ENCODE assay signal across 20 cellular contexts in genomic region chr6:6597682-6598081, GRCh38. TPM values are rescaled to one million over a fixed set of nuclear protein-coding genes. Genes with fewer than 3 reads are reported as not detected.
DNase-seq lines count a peak whose midpoint lies in the region; ATAC-seq, FAIRE-seq and TF ChIP-seq lines count a peak whose summit lies in the region.
"Had no signal": no experiment of that assay in that cellular context is flagged by ENCODE, and none has a peak within 500 bp of the region (broad histone marks: within the 10 kb centered on the region; RNA-seq: fewer than 3 reads in every experiment).

No MANE protein-coding gene starts in this region.

- no peaks in the 10 kb centered on the region for H3K9me3 ChIP-seq in endodermal cell (ENCODE audit: control insufficient read depth, low read length)
- no peaks in the 10 kb centered on the region for H3K9me3 ChIP-seq in trophoblast cell (ENCODE audit: insufficient read depth, low read depth, low read length)
- H3K9me3 ChIP-seq: Caco-2 had no signal

- intact Hi-C loops in left cardiac atrium (cut with DNase I) (no loop called here), left ventricle myocardium superior (cut with micrococcal nuclease) (no loop called here)

- no peak overlapping the region for H4K91ac ChIP-seq in trophoblast cell (ENCODE audit: low read depth, low read length)

- no peak overlapping the region for H3K4me2 ChIP-seq in trophoblast cell (ENCODE audit: low read length)

- H3K36me3 ChIP-seq in endodermal cell (ENCODE audit: control insufficient read depth, insufficient read depth, low read length) (no peaks in the 10 kb centered on the region), trophoblast cell (ENCODE audit: control insufficient read depth in 1 of 2, insufficient read depth in 2 of 2, low read length in 2 of 2) (no peaks in the 10 kb centered on the region)

- H3K4me1 ChIP-seq in endodermal cell (ENCODE audit: control insufficient read depth, insufficient read depth, low read length) (no peaks in the 10 kb centered on the region), trophoblast cell (ENCODE audit: control insufficient read depth in 1 of 2, insufficient read depth in 2 of 2, low read length in 2 of 2) (peaks cover 12 to 14% of the 10 kb centered on the region in 2 experiments)
- H3K4me1 ChIP-seq: Caco-2 had no signal

- no peak overlapping the region for H2BK12ac ChIP-seq in trophoblast cell (ENCODE audit: low read length)

- H2BK120ac ChIP-seq in trophoblast cell (ENCODE audit: insufficient read depth, low read length, poor library complexity), result no peak overlapping the region

- H3K23ac ChIP-seq in trophoblast cell (ENCODE audit: low read length), result no peak overlapping the region

- TF ChIP-seq CTCF in GM10266 (IDR thresholded peaks at IDR 0.05; ENCODE audit: control insufficient read depth, insufficient read depth, low read depth, missing control alignments), result no peak
- peak; percentile 13 for TF ChIP-seq CTCF in endodermal cell (conservative IDR thresholded peaks at IDR 0.05)
- TF ChIP-seq CTCF in progenitor cell of endocrine pancreas (IDR thresholded peaks at IDR 0.05; ENCODE audit: unreplicated experiment), result no peak

- H3K14ac ChIP-seq in trophoblast cell (ENCODE audit: low read length), result no peak overlapping the region

- no peak overlapping the region for H2BK5ac ChIP-seq in trophoblast cell (ENCODE audit: low read depth, low read length, poor library complexity)

- no peak overlapping the region for H2AFZ ChIP-seq in trophoblast cell (ENCODE audit: insufficient read depth, low read length, poor library complexity)

- peaks cover 8% of the 10 kb centered on the region for H3K27me3 Mint-ChIP-seq in endodermal cell (ENCODE audit: insufficient read depth)
- H3K27me3 Mint-ChIP-seq in progenitor cell of endocrine pancreas, result peaks cover 5% of the 10 kb centered on the region

- no peak overlapping the region for H3K27ac ChIP-seq in endodermal cell (ENCODE audit: low read depth, low read length)
- H3K27ac ChIP-seq in trophoblast cell (ENCODE audit: low read depth, low read length), result no peak overlapping the region

- no peak overlapping the region for H3K9ac ChIP-seq in endodermal cell (ENCODE audit: extremely low read depth, low read length, poor library complexity, severe bottlenecking)
- no peak overlapping the region for H3K9ac ChIP-seq in trophoblast cell (ENCODE audit: low read length)

- no peak for FAIRE-seq in HTR-8/SVneo (lab: Jason Lieb, UNC)
- FAIRE-seq: G401.6, GM12891 had no signal

- H3K4me1 Mint-ChIP-seq in endodermal cell, result peaks cover 18% of the 10 kb centered on the region
- peaks cover 15% of the 10 kb centered on the region for H3K4me1 Mint-ChIP-seq in progenitor cell of endocrine pancreas (ENCODE audit: low read depth)

- no peak overlapping the region for H2AK5ac ChIP-seq in trophoblast cell (ENCODE audit: low read length)

- H3K18ac ChIP-seq in trophoblast cell (ENCODE audit: low read length), result no peak overlapping the region

- no peak overlapping the region for H4K12ac ChIP-seq in trophoblast cell (ENCODE audit: low read depth, low read length)

- no peaks in the 10 kb centered on the region for H3K79me2 ChIP-seq in trophoblast cell (ENCODE audit: control insufficient read depth, insufficient read depth, low read length, poor library complexity)

- no peaks in the 10 kb centered on the region for H3K27me3 ChIP-seq in endodermal cell (ENCODE audit: control insufficient read depth, insufficient read depth, low read length, poor library complexity, severe bottlenecking)
- no peaks in the 10 kb centered on the region for H3K27me3 ChIP-seq in trophoblast cell (ENCODE audit: insufficient read depth, low read length)

- H3K27ac Mint-ChIP-seq in endodermal cell (no peak overlapping the region), progenitor cell of endocrine pancreas (no peak overlapping the region)

- H3K9me3 Mint-ChIP-seq in endodermal cell, result no peaks in the 10 kb centered on the region
- H3K9me3 Mint-ChIP-seq in progenitor cell of endocrine pancreas (ENCODE audit: low read depth), result no peaks in the 10 kb centered on the region

- ATAC-seq in left cardiac atrium (peak; percentile 22 to 39), left ventricle myocardium superior (no peak), left lobe of liver (no peak)

- H3K4me3 Mint-ChIP-seq in endodermal cell (no peak overlapping the region), progenitor cell of endocrine pancreas (ENCODE audit: low read depth) (no peak overlapping the region)

- H3K36me3 Mint-ChIP-seq in endodermal cell (ENCODE audit: low read depth) (no peaks in the 10 kb centered on the region), progenitor cell of endocrine pancreas (ENCODE audit: insufficient read depth) (no peaks in the 10 kb centered on the region)

- WGBS in endodermal cell (ENCODE audit: insufficient coverage in 1 of 2, insufficient read length in 1 of 2), 2 experiments, result 78 to 89% methylated on average over 5 of the region's 5 CpGs
- WGBS in trophoblast cell (ENCODE audit: extremely low coverage, insufficient coverage, insufficient read length), result no CpG with 5 or more reads among the region's 5 CpGs

- no peak overlapping the region for H4K8ac ChIP-seq in trophoblast cell (ENCODE audit: low read depth, low read length)

- H3K4me3 ChIP-seq in endodermal cell (ENCODE audit: low read length), result no peak overlapping the region
- H3K4me3 ChIP-seq in trophoblast cell (ENCODE audit: low read depth, low read length), result peak overlapping the region; percentile 1

- H3K4ac ChIP-seq in trophoblast cell (ENCODE audit: low read depth, low read length), result no peak overlapping the region

- DNase-seq in left cardiac atrium, result no peak
- DNase-seq in left ventricle myocardium superior, result no peak
- DNase-seq in GM10266 (ENCODE audit: extremely low spot score), result peak; percentile 2
- no peak for DNase-seq in endodermal cell
- DNase-seq in trophoblast cell, result no peak
- DNase-seq in left lobe of liver (ENCODE audit: low spot score), result no peak
- DNase-seq in progenitor cell of endocrine pancreas (ENCODE audit: low spot score, unreplicated experiment), result no peak
- DNase-seq in HTR-8/SVneo (ENCODE audit: insufficient read length, low spot score), result no peak
- DNase-seq: Caco-2; DMS79; GOT3; NCI-H1048; NCI-H1436 treated with DMSO at 0.1 percent for 48 hours; NCI-H2029 treated with DMSO at 0.1 percent for 48 hours; NK-92 treated with Interleukin-12 subunit alpha and Interleukin-12 subunit beta, amount 100 ng/mL, for 24 hours; SIG-M5 had no signal

- no peaks in the 10 kb centered on the region for H3K79me1 ChIP-seq in trophoblast cell (ENCODE audit: low read length)

RNA-seq across cellular contexts. Expression of gene LY86, which starts 9.2 kb away (rescaled TPM):
- total RNA-seq in left cardiac atrium (1 to 10 TPM; 1.9 to 2.4 TPM), left ventricle myocardium superior (1.1 TPM), endodermal cell (not detected), left lobe of liver (0.63 TPM), progenitor cell of endocrine pancreas (not detected in 2 replicates)
- not detected for polyA plus RNA-seq in endodermal cell (2013, experiment 1 of 2)
- not detected for polyA plus RNA-seq in endodermal cell (2013, experiment 2 of 2)
- not detected in 2 replicates for polyA plus RNA-seq in trophoblast cell (2013)
- total RNA-seq: A673, Caco-2, MCF 10A had no signal

Comparison
In these comparisons a context has a peak if more than half of its experiments do, and no peak if none do; other contexts are left out.
1. ATAC-seq: peak in left cardiac atrium (2 of 2); none in left ventricle myocardium superior (single experiment) and left lobe of liver (single experiment).